ENCODE assay signal across 27 cellular contexts in genomic region chr2:239196474-239197021, GRCh38.
DNase-seq lines count a peak whose midpoint lies in the region; ATAC-seq and TF ChIP-seq lines count a peak whose summit lies in the region.
"Had no signal": no experiment of that assay in that cellular context is flagged by ENCODE, and none has a peak within 500 bp of the region (broad histone marks: within the 10 kb centered on the region; RNA-seq: fewer than 3 reads in every experiment).

No MANE protein-coding gene starts in this region.

- H4K5ac ChIP-seq in H9 (ENCODE audit: insufficient read length, low read depth, low read length): no peak overlapping the region

- H2BK12ac ChIP-seq in H9 (ENCODE audit: insufficient read length, low read depth, low read length): no peak overlapping the region

- POLR2A ChIA-PET in activated CD4-positive, alpha-beta T cell treated with anti-CD3 and anti-CD28 coated beads for 36 hours (lab: Charles Lee): no interaction called here

- no peak overlapping the region for H4K91ac ChIP-seq in H9 (ENCODE audit: insufficient read length, low read depth, low read length)

- H3K79me2 ChIP-seq in H9 (ENCODE audit: insufficient read depth, low read length): no peaks in the 10 kb centered on the region

- no peaks in the 10 kb centered on the region for H3K27me3 Mint-ChIP-seq in H9 (ENCODE audit: low read depth)
- H3K27me3 Mint-ChIP-seq in chondrocyte (ENCODE audit: low read depth): no peaks in the 10 kb centered on the region
- H3K27me3 Mint-ChIP-seq in activated CD4-positive, alpha-beta T cell treated with anti-CD3 and anti-CD28 coated beads for 36 hours: no peaks in the 10 kb centered on the region
- H3K27me3 Mint-ChIP-seq: CD8-positive, alpha-beta memory T cell; IgD-negative memory B cell; progenitor cell of endocrine pancreas had no signal

- no peak overlapping the region for H3K4ac ChIP-seq in H9 (ENCODE audit: low read depth, low read length)

- H3K4me3 ChIP-seq in mucosa of descending colon: no peak overlapping the region
- H3K4me3 ChIP-seq in HAP-1: no peak overlapping the region
- H3K4me3 ChIP-seq: heart right ventricle had no signal

- peaks cover 6% of the 10 kb centered on the region for H3K79me1 ChIP-seq in H9 (ENCODE audit: insufficient read depth, low read depth, low read length, poor library complexity, severe bottlenecking)

- H3K27me3 ChIP-seq in H9 (ENCODE audit: insufficient read depth, low read length) (no peaks in the 10 kb centered on the region), HAP-1 (ENCODE audit: low read depth) (no peaks in the 10 kb centered on the region)
- H3K27me3 ChIP-seq: heart right ventricle had no signal

- no peak overlapping the region for H2AK5ac ChIP-seq in H9 (ENCODE audit: insufficient read length, low read length)

- no peak overlapping the region for H3K56ac ChIP-seq in H9 (ENCODE audit: insufficient read length, low read depth, low read length)

- H3K18ac ChIP-seq in H9 (ENCODE audit: insufficient read length, low read depth, low read length): no peak overlapping the region

- TF ChIP-seq CTCF in H9 (conservative IDR thresholded peaks at IDR 0.05) (no peak), chondrocyte (IDR thresholded peaks at IDR 0.05) (no peak), mucosa of descending colon (IDR thresholded peaks at IDR 0.05) (no peak)

- H3K9ac ChIP-seq in H9 (ENCODE audit: extremely low read depth, insufficient read length, low read length): no peak overlapping the region
- H3K9ac ChIP-seq: SK-N-SH had no signal

- WGBS in H9 (ENCODE audit: extremely low coverage, insufficient read length, low lambda C conversion rate): no CpG with 5 or more reads among the region's 17 CpGs

- in situ Hi-C loops in HAP-1 (cut with MboI; ENCODE audit: low sequenced_read_pairs): no loop called here

- H3K14ac ChIP-seq in H9 (ENCODE audit: insufficient read depth, low read length): no peak overlapping the region; the same call in 1 of the 2 replicates

- H2BK20ac ChIP-seq in H9 (ENCODE audit: low read depth, low read length, poor library complexity, severe bottlenecking): no peak overlapping the region

- intact Hi-C loops in mucosa of descending colon (cut with DNase I, micrococcal nuclease): no loop called here
- intact Hi-C loops in activated CD4-positive, alpha-beta T cell treated with anti-CD3 and anti-CD28 coated beads for 36 hours (cut with DNase I, micrococcal nuclease): no loop called here

- H2BK15ac ChIP-seq in H9 (ENCODE audit: low read depth, low read length): no peak overlapping the region

- no peak overlapping the region for H3T11ph ChIP-seq in H9 (ENCODE audit: low read length)

- H3K27ac Mint-ChIP-seq in H9 (peak overlapping the region in 1 of 3 experiments; percentile 38; a peak in 1 of 7 replicates), chondrocyte (ENCODE audit: unreplicated experiment) (no peak overlapping the region)
- no peak overlapping the region for H3K27ac Mint-ChIP-seq in activated CD4-positive, alpha-beta T cell treated with anti-CD3 and anti-CD28 coated beads for 36 hours
- H3K27ac Mint-ChIP-seq: HFFc6 had no signal

- no peaks in the 10 kb centered on the region for H4K20me1 ChIP-seq in H9 (ENCODE audit: control insufficient read depth, insufficient read depth, insufficient read length)

- DNase-seq in H9: peak; percentile 23
- DNase-seq in chondrocyte (ENCODE audit: low spot score): peak; percentile 68
- DNase-seq in mucosa of descending colon: peak in 2 of 3 donors; percentile 12 to 20
- DNase-seq in NK-92 (lab: John Stamatoyannopoulos, UW; ENCODE audit: unreplicated experiment): no peak
- DNase-seq in HAP-1 (ENCODE audit: low spot score in 2 of 2): no peak
- no peak for DNase-seq in activated CD4-positive, alpha-beta T cell treated with anti-CD3 and anti-CD28 coated beads for 36 hours
- DNase-seq in NCI-H1694 treated with DMSO at 0.1 percent for 48 hours (lab: John Stamatoyannopoulos, UW): no peak
- DNase-seq: CD8-positive, alpha-beta memory T cell; central memory CD4-positive, alpha-beta T cell; DMS79 treated with DMSO at 0.1 percent for 48 hours; HFFc6; mammary epithelial cell; MM.1S; NCI-H187 treated with DMSO at 0.1 percent for 48 hours; NCI-H2227 treated with DMSO at 0.1 percent for 48 hours; NCI-H774; SK-N-SH; small intestine; stimulated activated CD4-positive, alpha-beta T cell treated with anti-CD3 and anti-CD28 coated beads, Interleukin-4, amount 100 ng/mL, for 1 hour had no signal

- H3K4me1 Mint-ChIP-seq in H9: peaks cover 8 to 22% of the 10 kb centered on the region in 2 experiments
- peaks cover 11% of the 10 kb centered on the region for H3K4me1 Mint-ChIP-seq in chondrocyte (ENCODE audit: low read depth)
- H3K4me1 Mint-ChIP-seq in activated CD4-positive, alpha-beta T cell treated with anti-CD3 and anti-CD28 coated beads for 36 hours: peaks cover 19% of the 10 kb centered on the region

- H3K9me3 Mint-ChIP-seq in H9: no peaks in the 10 kb centered on the region
- no peaks in the 10 kb centered on the region for H3K9me3 Mint-ChIP-seq in chondrocyte (ENCODE audit: low read depth)
- H3K9me3 Mint-ChIP-seq in activated CD4-positive, alpha-beta T cell treated with anti-CD3 and anti-CD28 coated beads for 36 hours (ENCODE audit: low read depth): no peaks in the 10 kb centered on the region
- H3K9me3 Mint-ChIP-seq: activated T-helper 2 cell treated with anti-CD3 and anti-CD28 coated beads, Interferon-gamma antibody, Interleukin-2, Interleukin-4, amounts not matched to agents 10 μg/mL and 5 μg/mL and 100 μg/mL, durations not matched to agents 14 hours and 24 hours and 36 hours; CD8-positive, alpha-beta memory T cell; HFFc6; IgD-negative memory B cell; T-helper 2 cell treated with Interferon-gamma antibody and Interleukin-4, amounts not matched to agents 5 μg/mL and 100 μg/mL, for 36 hours; WTC11 had no signal

- H3K4me3 Mint-ChIP-seq in H9 (no peak overlapping the region), chondrocyte (ENCODE audit: unreplicated experiment) (no peak overlapping the region)
- no peak overlapping the region for H3K4me3 Mint-ChIP-seq in activated CD4-positive, alpha-beta T cell treated with anti-CD3 and anti-CD28 coated beads for 36 hours
- H3K4me3 Mint-ChIP-seq: CD8-positive, alpha-beta memory T cell; HFFc6; IgD-negative memory B cell; T-helper 2 cell treated with Interferon-gamma antibody and Interleukin-4, amounts not matched to agents 5 μg/mL and 100 μg/mL, for 36 hours; WTC11 had no signal

- no peak overlapping the region for H3K23ac ChIP-seq in H9 (ENCODE audit: insufficient read length, low read depth, low read length)

- H3K4me1 ChIP-seq in H9 (ENCODE audit: insufficient read depth, low read length) (no peaks in the 10 kb centered on the region), mucosa of descending colon (ENCODE audit: low read depth) (no peaks in the 10 kb centered on the region), HAP-1 (peaks cover 10% of the 10 kb centered on the region)

- no peak for ATAC-seq in mucosa of descending colon
- no peak for ATAC-seq in activated CD4-positive, alpha-beta T cell treated with anti-CD3 and anti-CD28 coated beads for 36 hours
- ATAC-seq: heart right ventricle, WTC11 had no signal

- H3K9me3 ChIP-seq in H9 (ENCODE audit: control insufficient read depth, low read depth, low read length) (no peaks in the 10 kb centered on the region), mucosa of descending colon (no peaks in the 10 kb centered on the region), HAP-1 (no peaks in the 10 kb centered on the region)
- H3K9me3 ChIP-seq: heart right ventricle, SK-N-SH had no signal

- no peaks in the 10 kb centered on the region for H3K23me2 ChIP-seq in H9 (ENCODE audit: insufficient read length, low read depth, low read length, poor library complexity, severe bottlenecking)

- no peak overlapping the region for H2AFZ ChIP-seq in H9 (ENCODE audit: low read length)

- no peak overlapping the region for H2BK120ac ChIP-seq in H9 (ENCODE audit: low read depth, low read length, poor library complexity, severe bottlenecking)

- H3K36me3 ChIP-seq in mucosa of descending colon (ENCODE audit: low read depth) (no peaks in the 10 kb centered on the region), HAP-1 (replicated peaks) (no peaks in the 10 kb centered on the region)

- H4K8ac ChIP-seq in H9 (replicated peaks; ENCODE audit: insufficient read length, low read depth, low read length): no peak overlapping the region

- H2BK5ac ChIP-seq in H9 (ENCODE audit: insufficient read length, low read length): no peak overlapping the region

- H3K36me3 Mint-ChIP-seq in H9 (ENCODE audit: insufficient read depth in 1 of 3, low read depth in 3 of 3) (peaks cover 3 to 15% (median 9%) of the 10 kb centered on the region in 3 experiments; a peak in 6 of 7 replicates), chondrocyte (ENCODE audit: low read depth) (peaks cover 11% of the 10 kb centered on the region)
- H3K36me3 Mint-ChIP-seq in activated CD4-positive, alpha-beta T cell treated with anti-CD3 and anti-CD28 coated beads for 36 hours (ENCODE audit: low read depth): peaks cover 3% of the 10 kb centered on the region

- no peak overlapping the region for H3K4me2 ChIP-seq in H9 (ENCODE audit: insufficient read depth, insufficient read length, low read length)
- H3K4me2 ChIP-seq: SK-N-SH had no signal

- H3K27ac ChIP-seq in H9 (ENCODE audit: insufficient read length, low read depth, low read length) (no peak overlapping the region), temporal lobe (ENCODE audit: low read depth, low read length) (peak overlapping the region; percentile 82)
- H3K27ac ChIP-seq: heart right ventricle, HL-60 had no signal

- CTCF ChIA-PET in activated CD4-positive, alpha-beta T cell treated with anti-CD3 and anti-CD28 coated beads for 36 hours (lab: Charles Lee): interaction anchor here (0.6 kb wide), 1 partner anchor 405 kb away, joined by 3 read pairs; no protein-coding TSS in a partner anchor

Comparison
In these comparisons a context has a peak if more than half of its experiments do, and no peak if none do; other contexts are left out.
1. DNase-seq: peak in H9 (single experiment), chondrocyte (single experiment) and mucosa of descending colon (2 of 3); none in NK-92 (single experiment), HAP-1 (0 of 2), activated CD4-positive, alpha-beta T cell treated with anti-CD3 and anti-CD28 coated beads for 36 hours (single experiment) and NCI-H1694 treated with DMSO at 0.1 percent for 48 hours (single experiment).